ENCODE assay signal across 10 cellular contexts in genomic region chr14:55780156-55780946, GRCh38.
DNase-seq lines count a peak whose midpoint lies in the region; ATAC-seq, FAIRE-seq and TF ChIP-seq lines count a peak whose summit lies in the region.
"Had no signal": no experiment of that assay in that cellular context is flagged by ENCODE, and none has a peak within 500 bp of the region (broad histone marks: within the 10 kb centered on the region; RNA-seq: fewer than 3 reads in every experiment).

No MANE protein-coding gene starts in this region.

- no peak overlapping the region for H3K9ac ChIP-seq in mesendoderm (ENCODE audit: low read length)

- in situ Hi-C loops in gastrocnemius medialis (cut with MboI; ENCODE audit: low sequenced_read_pairs in 4 of 4), result no loop called here
- in situ Hi-C loops in GM13977 (cut with MboI; ENCODE audit: low pct_unique_long_range_greater_than_20kb, low sequenced_read_pairs, unreplicated experiment), result no loop called here

- peaks cover 0 to 5% of the 10 kb centered on the region in 2 donors for H3K4me1 ChIP-seq in adrenal gland (replicated peaks in 1 of 2)
- peaks cover 0 to 17% (median 0%) of the 10 kb centered on the region in 3 donors for H3K4me1 ChIP-seq in gastroesophageal sphincter
- peaks cover 4 to 6% of the 10 kb centered on the region in 2 donors for H3K4me1 ChIP-seq in gastrocnemius medialis
- no peaks in the 10 kb centered on the region for H3K4me1 ChIP-seq in mesendoderm (ENCODE audit: control insufficient read depth, low read depth, low read length)

- TF ChIP-seq EP300 in gastroesophageal sphincter (IDR thresholded peaks at IDR 0.05), result no peak

- no peak for FAIRE-seq in D721Med (lab: Jason Lieb, UNC)

- WGBS in adrenal gland, 4 donors, result 31 to 55% (median 41%) methylated on average over 8 of the region's 8 CpGs
- WGBS in gastroesophageal sphincter (ENCODE audit: low coverage in 1 of 2), 2 donors, result 9 to 100% methylated on average over 1 to 5 of the region's 8 CpGs
- WGBS in mesendoderm (ENCODE audit: extremely low coverage, insufficient coverage, low lambda C conversion rate), result no CpG with 5 or more reads among the region's 8 CpGs

- no peak overlapping the region for H2BK120ac ChIP-seq in mesendoderm (ENCODE audit: low read depth, low read length)

- H2BK5ac ChIP-seq in mesendoderm (ENCODE audit: low read length), result no peak overlapping the region

- no peaks in the 10 kb centered on the region for H3K9me3 ChIP-seq in adrenal gland (replicated peaks in 1 of 3)
- peaks cover 0 to 5% (median 0%) of the 10 kb centered on the region in 3 donors for H3K9me3 ChIP-seq in gastroesophageal sphincter
- no peaks in the 10 kb centered on the region for H3K9me3 ChIP-seq in gastrocnemius medialis

- DNase-seq in adrenal gland, result peak in 6 of 7 donors; percentile 33 to 60 (median 45)
- peak in 1 of 2 donors; percentile 17 for DNase-seq in gastrocnemius medialis
- no peak for DNase-seq in GM13977 (ENCODE audit: low spot score)
- no peak for DNase-seq in mesendoderm
- DNase-seq in SKM-1 (lab: John Stamatoyannopoulos, UW; ENCODE audit: unreplicated experiment), result no peak
- DNase-seq in D721Med (ENCODE audit: insufficient read length, low spot score), result no peak
- DNase-seq: effector memory CD4-positive, alpha-beta T cell; occipital lobe had no signal

- no peak overlapping the region for H3K56ac ChIP-seq in mesendoderm (ENCODE audit: low read length)

- H4K8ac ChIP-seq in mesendoderm (ENCODE audit: low read depth, low read length), result no peak overlapping the region

- H2AK5ac ChIP-seq in mesendoderm (ENCODE audit: low read length), result no peak overlapping the region

- intact Hi-C loops in adrenal gland (cut with DNase I), result no loop called here
- intact Hi-C loops in gastrocnemius medialis (cut with DNase I; ENCODE audit: low total_unique reads), result no loop called here

- H2BK15ac ChIP-seq in mesendoderm (replicated peaks; ENCODE audit: low read depth), result no peak overlapping the region

- H3K27me3 ChIP-seq in adrenal gland (no peaks in the 10 kb centered on the region), gastroesophageal sphincter (no peaks in the 10 kb centered on the region), gastrocnemius medialis (no peaks in the 10 kb centered on the region), mesendoderm (ENCODE audit: insufficient read depth, low read length, poor library complexity) (no peaks in the 10 kb centered on the region)

- H3K27ac ChIP-seq in adrenal gland, result peak overlapping the region in 1 of 5 donors; percentile 14
- peak overlapping the region in 3 of 4 donors; percentile 34 to 58 (median 49) for H3K27ac ChIP-seq in gastroesophageal sphincter
- H3K27ac ChIP-seq in gastrocnemius medialis, result no peak overlapping the region
- no peak overlapping the region for H3K27ac ChIP-seq in mesendoderm (ENCODE audit: low read depth, low read length)

- no peaks in the 10 kb centered on the region for H3K79me1 ChIP-seq in mesendoderm (ENCODE audit: low read length)

- TF ChIP-seq POLR2A in adrenal gland (IDR thresholded peaks at IDR 0.05) (no peak), gastroesophageal sphincter (IDR thresholded peaks at IDR 0.05) (no peak), gastrocnemius medialis (IDR thresholded peaks at IDR 0.05) (no peak)

- ATAC-seq in GM18868 (IDR thresholded peaks at IDR 0.05; ENCODE audit: unreplicated experiment) (peak; percentile 50), gastroesophageal sphincter (peak; percentile 86), gastrocnemius medialis (peak; percentile 36 to 62)

- H3K36me3 ChIP-seq in adrenal gland (replicated peaks in 1 of 2), result no peaks in the 10 kb centered on the region
- H3K36me3 ChIP-seq in gastroesophageal sphincter, result no peaks in the 10 kb centered on the region
- no peaks in the 10 kb centered on the region for H3K36me3 ChIP-seq in gastrocnemius medialis
- no peaks in the 10 kb centered on the region for H3K36me3 ChIP-seq in mesendoderm (ENCODE audit: control insufficient read depth, insufficient read depth, low read length)

- H3K4me2 ChIP-seq in mesendoderm (ENCODE audit: low read length), result no peak overlapping the region

- H3K4me3 ChIP-seq in adrenal gland, result no peak overlapping the region
- H3K4me3 ChIP-seq in gastroesophageal sphincter, result no peak overlapping the region
- no peak overlapping the region for H3K4me3 ChIP-seq in gastrocnemius medialis
- no peak overlapping the region for H3K4me3 ChIP-seq in mesendoderm (ENCODE audit: low read length)

- no peak overlapping the region for H4K5ac ChIP-seq in mesendoderm (ENCODE audit: low read length)

- TF ChIP-seq CTCF in adrenal gland (IDR thresholded peaks at IDR 0.05) (no peak), gastroesophageal sphincter (IDR thresholded peaks at IDR 0.05) (no peak), gastrocnemius medialis (IDR thresholded peaks at IDR 0.05 in 4 of 5, conservative IDR thresholded peaks at IDR 0.05 in 1 of 5) (no peak), GM13977 (IDR thresholded peaks at IDR 0.05; ENCODE audit: extremely low read depth, insufficient read depth, missing control alignments) (no peak), D721Med (IDR thresholded peaks at IDR 0.05; ENCODE audit: insufficient read depth, missing control alignments) (no peak)

- H3K23ac ChIP-seq in mesendoderm (ENCODE audit: low read length), result no peak overlapping the region

- H3K4ac ChIP-seq in mesendoderm (ENCODE audit: low read depth, low read length), result no peak overlapping the region

- H3K18ac ChIP-seq in mesendoderm (ENCODE audit: low read length), result no peak overlapping the region

- no peaks in the 10 kb centered on the region for H3K79me2 ChIP-seq in mesendoderm (ENCODE audit: control insufficient read depth, insufficient read depth, low read length)

Comparison
In these comparisons a context has a peak if more than half of its experiments do, and no peak if none do; other contexts are left out.
1. DNase-seq: peak in adrenal gland (6 of 7); none in GM13977 (single experiment), mesendoderm (single experiment), SKM-1 (single experiment) and D721Med (single experiment).
2. H3K27ac ChIP-seq: peak in gastroesophageal sphincter (3 of 4); none in gastrocnemius medialis (0 of 4) and mesendoderm (single experiment).
3. Peak in every context shown above with its lines, with median percentiles within 50 percentile points of each other: ATAC-seq.